1 cellular context compared by ENCODE assay signal in genomic region chr2:7953184-7953583, GRCh38.
TF ChIP-seq lines count a peak whose summit lies in the region.

No MANE protein-coding gene starts in this region.

TF ChIP-seq in GM23338, 12 proteins besides CTCF, POLR2A, EP300 and RAD21 (continued from another document):
- no peak for TF ChIP-seq EZH2phosphoT487 (IDR thresholded peaks at IDR 0.05; ENCODE audit: unreplicated experiment)
- TF ChIP-seq STAT1 (IDR thresholded peaks at IDR 0.05; ENCODE audit: unreplicated experiment): no peak
- no peak for TF ChIP-seq ZNF331 (CRISPR knock-in tag; IDR thresholded peaks at IDR 0.05; ENCODE audit: low read depth)
- no peak for TF ChIP-seq JUNB (IDR thresholded peaks at IDR 0.05; ENCODE audit: unreplicated experiment)
- TF ChIP-seq REST (IDR thresholded peaks at IDR 0.05; ENCODE audit: unreplicated experiment): no peak
- TF ChIP-seq NANOG (IDR thresholded peaks at IDR 0.05; ENCODE audit: borderline replicate concordance): no peak
- TF ChIP-seq CREB1 (CRISPR knock-in tag; IDR thresholded peaks at IDR 0.05; ENCODE audit: low read depth): no peak
- no peak for TF ChIP-seq ZNF114 (CRISPR knock-in tag; IDR thresholded peaks at IDR 0.05)
- no peak for TF ChIP-seq POLR2AphosphoS5 (IDR thresholded peaks at IDR 0.05; ENCODE audit: low read depth)
- no peak for TF ChIP-seq EZH2 (IDR thresholded peaks at IDR 0.05; ENCODE audit: low read depth, unreplicated experiment)
- no peak for TF ChIP-seq ZNF462 (CRISPR knock-in tag; IDR thresholded peaks at IDR 0.05)
